1 cellular context compared by ENCODE assay signal in genomic region chr1:84037758-84038611, GRCh38.
TF ChIP-seq lines count a peak whose summit lies in the region.

No MANE protein-coding gene starts in this region.

TF ChIP-seq in K562, 482 proteins besides CTCF, POLR2A, EP300 and RAD21 (continued from another document):
- TF ChIP-seq HMG20B (CRISPR knock-in tag; IDR thresholded peaks at IDR 0.05) = no peak
